Comparison of ENCODE assay signal across 13 cellular contexts in the genomic region with DNA sequence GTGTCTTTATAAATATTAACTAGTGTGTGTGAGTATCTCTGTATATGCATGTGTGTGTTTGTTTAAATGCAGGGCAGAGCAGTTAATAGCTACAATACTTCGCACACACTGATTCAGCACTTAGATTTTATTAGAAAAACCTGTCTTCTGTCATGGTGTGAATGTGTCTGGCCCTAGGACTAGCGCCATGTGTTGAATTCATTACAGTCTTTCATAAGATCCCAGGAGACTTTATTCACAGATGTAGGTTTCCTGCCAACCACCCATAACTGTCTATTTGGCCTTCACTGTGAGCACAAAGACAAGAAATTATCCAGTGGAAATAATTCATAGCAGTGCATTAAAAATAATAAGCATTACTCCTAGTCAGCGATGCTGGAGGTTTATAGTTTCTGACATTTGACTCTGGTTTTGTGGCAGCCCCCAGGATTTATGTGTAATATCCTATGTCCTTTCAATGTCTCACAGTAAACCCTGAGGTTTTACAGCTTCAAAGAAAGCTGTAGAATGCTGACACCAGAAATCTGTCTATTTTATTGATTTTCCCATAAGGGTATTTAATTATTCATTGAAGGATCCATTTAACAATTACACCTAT.
DNase-seq lines count a peak whose midpoint lies in the region; ATAC-seq and TF ChIP-seq lines count a peak whose summit lies in the region.
"Had no signal": no experiment of that assay in that cellular context is flagged by ENCODE, and none has a peak within 500 bp of the region (broad histone marks: within the 10 kb centered on the region; RNA-seq: fewer than 3 reads in every experiment).

No MANE protein-coding gene starts in this region.

- peak overlapping the region; percentile 20 for H3K4me2 ChIP-seq in Karpas-422 (ENCODE audit: low read depth, low read length, poor library complexity, severe bottlenecking)
- peak overlapping the region; percentile 37 for H3K4me2 ChIP-seq in skeletal muscle satellite cell (ENCODE audit: low read length)

- H3K27me3 Mint-ChIP-seq in endodermal cell (ENCODE audit: insufficient read depth), result no peaks in the 10 kb centered on the region
- no peaks in the 10 kb centered on the region for H3K27me3 Mint-ChIP-seq in activated naive CD4-positive, alpha-beta T cell treated with anti-CD3 and anti-CD28 coated beads for 36 hours (ENCODE audit: low read depth)

- intact Hi-C loops in activated naive CD4-positive, alpha-beta T cell treated with anti-CD3 and anti-CD28 coated beads for 36 hours (cut with micrococcal nuclease), result no loop called here

- no peak for TF ChIP-seq CTCF in endodermal cell (conservative IDR thresholded peaks at IDR 0.05)

- no peak overlapping the region for H3K4me3 Mint-ChIP-seq in endodermal cell
- H3K4me3 Mint-ChIP-seq in activated naive CD4-positive, alpha-beta T cell treated with anti-CD3 and anti-CD28 coated beads for 36 hours, result no peak overlapping the region

- no peaks in the 10 kb centered on the region for H3K9me2 ChIP-seq in Karpas-422 (replicated peaks; ENCODE audit: insufficient read depth, low read length)

- H3K79me2 ChIP-seq in Karpas-422 (ENCODE audit: low read length), result peaks cover 96% of the 10 kb centered on the region

- CTCF ChIA-PET in activated naive CD4-positive, alpha-beta T cell treated with anti-CD3 and anti-CD28 coated beads for 36 hours (lab: Charles Lee), result no interaction called here

- WGBS in endodermal cell (ENCODE audit: insufficient coverage in 1 of 2, insufficient read length in 1 of 2), 2 experiments, result 83 to 95% methylated on average over 2 to 3 of the region's 3 CpGs

- no peaks in the 10 kb centered on the region for H3K36me3 Mint-ChIP-seq in endodermal cell (ENCODE audit: low read depth)
- H3K36me3 Mint-ChIP-seq in activated naive CD4-positive, alpha-beta T cell treated with anti-CD3 and anti-CD28 coated beads for 36 hours (ENCODE audit: low read depth), result no peaks in the 10 kb centered on the region

- ATAC-seq in left lobe of liver, result no peak

- H3K4me1 Mint-ChIP-seq in endodermal cell, result no peaks in the 10 kb centered on the region
- no peaks in the 10 kb centered on the region for H3K4me1 Mint-ChIP-seq in activated naive CD4-positive, alpha-beta T cell treated with anti-CD3 and anti-CD28 coated beads for 36 hours (ENCODE audit: low read depth)

- DNase-seq in Karpas-422 (peak; percentile 54), NCI-H446 (lab: John Stamatoyannopoulos, UW) (peak; percentile 83 to 94), endodermal cell (no peak), NCI-H187 treated with DMSO at 0.1 percent for 48 hours (lab: John Stamatoyannopoulos, UW) (no peak), left lobe of liver (ENCODE audit: low spot score) (no peak)
- DNase-seq in activated naive CD4-positive, alpha-beta T cell treated with anti-CD3 and anti-CD28 coated beads for 36 hours, result no peak
- DNase-seq: activated CD4-positive, alpha-beta T cell treated with anti-CD3 and anti-CD28 coated beads, Interleukin-2, amount 50 U/mL, for 48 hours; activated naive CD4-positive, alpha-beta T cell treated with anti-CD3 and anti-CD28 coated beads, Interleukin-2, amount 50 U/mL, for 16 hours; DMS79 treated with DMSO at 0.1 percent for 48 hours; NCI-H2029; RPMI8226; T-helper 9 cell had no signal

- H3K9me3 ChIP-seq in Karpas-422 (ENCODE audit: low read length) (no peaks in the 10 kb centered on the region), endodermal cell (ENCODE audit: control insufficient read depth, low read length) (no peaks in the 10 kb centered on the region), skeletal muscle satellite cell (replicated peaks; ENCODE audit: low read length) (no peaks in the 10 kb centered on the region)

- H3K27ac ChIP-seq in Karpas-422 (ENCODE audit: low read length) (peak overlapping the region; percentile 51), endodermal cell (ENCODE audit: low read depth, low read length) (peak overlapping the region; percentile 47)

- no peaks in the 10 kb centered on the region for H4K20me1 ChIP-seq in Karpas-422 (ENCODE audit: insufficient read depth, low read depth, low read length)

- H3K9ac ChIP-seq in Karpas-422 (ENCODE audit: low read length), result no peak overlapping the region
- no peak overlapping the region for H3K9ac ChIP-seq in endodermal cell (ENCODE audit: extremely low read depth, low read length, poor library complexity, severe bottlenecking)
- H3K9ac ChIP-seq in skeletal muscle satellite cell (ENCODE audit: low read depth, low read length), result no peak overlapping the region

- H2AFZ ChIP-seq in Karpas-422 (ENCODE audit: low read length), result no peak overlapping the region

- H3K27ac Mint-ChIP-seq in endodermal cell, result no peak overlapping the region
- no peak overlapping the region for H3K27ac Mint-ChIP-seq in activated naive CD4-positive, alpha-beta T cell treated with anti-CD3 and anti-CD28 coated beads for 36 hours

- H3K9me3 Mint-ChIP-seq in endodermal cell, result no peaks in the 10 kb centered on the region
- no peaks in the 10 kb centered on the region for H3K9me3 Mint-ChIP-seq in activated naive CD4-positive, alpha-beta T cell treated with anti-CD3 and anti-CD28 coated beads for 36 hours

- H3K4me3 ChIP-seq in Karpas-422 (ENCODE audit: low read length) (no peak overlapping the region), endodermal cell (ENCODE audit: low read length) (no peak overlapping the region), skeletal muscle satellite cell (ENCODE audit: low read length) (no peak overlapping the region)

- H3K36me3 ChIP-seq in Karpas-422 (ENCODE audit: insufficient read depth, low read length) (0 out of 2 replicates have a peak, but pooled peaks cover 3% of the 10 kb centered on the region), endodermal cell (ENCODE audit: control insufficient read depth, insufficient read depth, low read length) (no peaks in the 10 kb centered on the region), skeletal muscle satellite cell (ENCODE audit: insufficient read depth, low read length) (no peaks in the 10 kb centered on the region)

- H3K4me1 ChIP-seq in Karpas-422 (ENCODE audit: low read length) (peaks cover 34% of the 10 kb centered on the region), endodermal cell (ENCODE audit: control insufficient read depth, insufficient read depth, low read length) (no peaks in the 10 kb centered on the region), skeletal muscle satellite cell (ENCODE audit: control insufficient read depth, insufficient read depth, low read length) (peaks cover 10% of the 10 kb centered on the region)

- no peaks in the 10 kb centered on the region for H3K27me3 ChIP-seq in Karpas-422 (ENCODE audit: low read length)
- no peaks in the 10 kb centered on the region for H3K27me3 ChIP-seq in endodermal cell (ENCODE audit: control insufficient read depth, insufficient read depth, low read length, poor library complexity, severe bottlenecking)
- H3K27me3 ChIP-seq in skeletal muscle satellite cell (ENCODE audit: control insufficient read depth, insufficient read depth, low read length), result no peaks in the 10 kb centered on the region

Comparison
In these comparisons a context has a peak if more than half of its experiments do, and no peak if none do; other contexts are left out.
1. DNase-seq: peak in Karpas-422 (single experiment) and NCI-H446 (2 of 2); none in endodermal cell (single experiment), activated naive CD4-positive, alpha-beta T cell treated with anti-CD3 and anti-CD28 coated beads for 36 hours (single experiment), NCI-H187 treated with DMSO at 0.1 percent for 48 hours (single experiment) and left lobe of liver (single experiment).